In genomic region chr6:33273924-33274902, GRCh38 we compare ENCODE assay signal across 10 cellular contexts. TPM values are rescaled to one million over a fixed set of nuclear protein-coding genes. Genes with fewer than 3 reads are reported as not detected.
DNase-seq lines count a peak whose midpoint lies in the region; ATAC-seq and TF ChIP-seq lines count a peak whose summit lies in the region.
"Had no signal": no experiment of that assay in that cellular context is flagged by ENCODE, and none has a peak within 500 bp of the region (broad histone marks: within the 10 kb centered on the region; RNA-seq: fewer than 3 reads in every experiment).

No MANE protein-coding gene starts in this region.

- peak overlapping the region; percentile 94 for H3K4me3 Mint-ChIP-seq in activated naive CD4-positive, alpha-beta T cell treated with anti-CD3 and anti-CD28 coated beads, Interleukin-2, amount 10 ng/mL, durations not matched to agents 7 days and 5 days
- peak overlapping the region; percentile 96 for H3K4me3 Mint-ChIP-seq in WTC11

- ATAC-seq in WTC11 (no peak), HG03108 (IDR thresholded peaks at IDR 0.05; ENCODE audit: unreplicated experiment) (no peak)

- intact Hi-C loops in transverse colon (cut with DNase I; ENCODE audit: low total_unique reads), result no loop called here

- no peaks in the 10 kb centered on the region for H3K9me3 ChIP-seq in transverse colon

- TF ChIP-seq EP300 in transverse colon (IDR thresholded peaks at IDR 0.05; ENCODE audit: low read depth), result no peak

- H3K36me3 Mint-ChIP-seq in activated naive CD4-positive, alpha-beta T cell treated with anti-CD3 and anti-CD28 coated beads, Interleukin-2, amount 10 ng/mL, durations not matched to agents 7 days and 5 days, result peaks cover 54% of the 10 kb centered on the region
- peaks cover 49% of the 10 kb centered on the region for H3K36me3 Mint-ChIP-seq in WTC11

- H3K27ac Mint-ChIP-seq in activated naive CD4-positive, alpha-beta T cell treated with anti-CD3 and anti-CD28 coated beads, Interleukin-2, amount 10 ng/mL, durations not matched to agents 7 days and 5 days, result peak overlapping the region; percentile 98
- peak overlapping the region; percentile 100 for H3K27ac Mint-ChIP-seq in WTC11

- H3K27me3 Mint-ChIP-seq in activated naive CD4-positive, alpha-beta T cell treated with anti-CD3 and anti-CD28 coated beads, Interleukin-2, amount 10 ng/mL, durations not matched to agents 7 days and 5 days, result peaks cover 4% of the 10 kb centered on the region
- no peaks in the 10 kb centered on the region for H3K27me3 Mint-ChIP-seq in WTC11 (ENCODE audit: low read depth)

- WGBS in transverse colon (ENCODE audit: low coverage in 1 of 2), 2 donors, result 33 to 41% methylated on average over 9 to 14 of the region's 14 CpGs

- peaks cover 80% of the 10 kb centered on the region for H3K4me1 Mint-ChIP-seq in activated naive CD4-positive, alpha-beta T cell treated with anti-CD3 and anti-CD28 coated beads, Interleukin-2, amount 10 ng/mL, durations not matched to agents 7 days and 5 days
- H3K4me1 Mint-ChIP-seq in WTC11, result peaks cover 53% of the 10 kb centered on the region

- peak overlapping the region; percentile 99 for H3K4me3 ChIP-seq in fibroblast of villous mesenchyme (ENCODE audit: low read depth, low read length)
- peak overlapping the region in 1 of 4 donors; percentile 4 for H3K4me3 ChIP-seq in transverse colon

- in situ Hi-C loops in transverse colon (cut with MboI; ENCODE audit: low pct_ligation_motif_present in 1 of 4, low pct_unique_long_range_greater_than_20kb in 1 of 4, low sequenced_read_pairs in 3 of 4), result no loop called here

- no peaks in the 10 kb centered on the region for H3K9me3 Mint-ChIP-seq in activated naive CD4-positive, alpha-beta T cell treated with anti-CD3 and anti-CD28 coated beads, Interleukin-2, amount 10 ng/mL, durations not matched to agents 7 days and 5 days
- no peaks in the 10 kb centered on the region for H3K9me3 Mint-ChIP-seq in WTC11

- peak; percentile 10 for DNase-seq in activated naive CD4-positive, alpha-beta T cell treated with anti-CD3 and anti-CD28 coated beads, Interleukin-2, amount 10 ng/mL, durations not matched to agents 7 days and 5 days
- DNase-seq in activated naive CD4-positive, alpha-beta T cell treated with anti-CD3 and anti-CD28 coated beads, Interleukin-2, amount 50 U/mL, for 16 hours, result no peak
- DNase-seq in WTC11 (ENCODE audit: low spot score), result no peak
- DNase-seq in fibroblast of villous mesenchyme (ENCODE audit: low read depth), result peak; percentile 17
- no peak for DNase-seq in transverse colon
- no peak for DNase-seq in stimulated activated naive CD4-positive, alpha-beta T cell (lab: John Stamatoyannopoulos, UW)
- DNase-seq in KG1 (lab: John Stamatoyannopoulos, UW), result no peak
- DNase-seq: SHP77 treated with DMSO at 0.1 percent for 48 hours; stimulated activated CD4-positive, alpha-beta T cell treated with anti-CD3 and anti-CD28 coated beads, Interleukin-4, amount 100 ng/mL, for 4 hours had no signal

- peaks cover 33 to 72% (median 57%) of the 10 kb centered on the region in 4 donors for H3K4me1 ChIP-seq in transverse colon

- POLR2A ChIA-PET in WTC11 (lab: Charles Lee), result no interaction called here

- H3K27me3 ChIP-seq in transverse colon, result no peaks in the 10 kb centered on the region

- no peak for TF ChIP-seq CTCF in WTC11 (IDR thresholded peaks at IDR 0.05)
- no peak for TF ChIP-seq CTCF in fibroblast of villous mesenchyme (IDR thresholded peaks at IDR 0.05; ENCODE audit: insufficient read depth, low read depth, low read length)
- TF ChIP-seq CTCF in transverse colon (IDR thresholded peaks at IDR 0.05), result no peak

- H3K27ac ChIP-seq in transverse colon, result peak overlapping the region; percentile 25 to 97 (median 92)

- no peaks in the 10 kb centered on the region for H3K36me3 ChIP-seq in transverse colon

- no peak for TF ChIP-seq POLR2A in transverse colon (IDR thresholded peaks at IDR 0.05)

- CTCF ChIA-PET in activated naive CD4-positive, alpha-beta T cell treated with anti-CD3 and anti-CD28 coated beads, Interleukin-2, amount 10 ng/mL, durations not matched to agents 7 days and 5 days (lab: Charles Lee), result no interaction called here
- CTCF ChIA-PET in WTC11 (lab: Charles Lee), result no interaction called here

TF ChIP-seq in WTC11, 78 proteins besides CTCF, POLR2A, EP300 and RAD21:
- TF ChIP-seq TCF7 (CRISPR knock-in tag; IDR thresholded peaks at IDR 0.05; ENCODE audit: low read depth) (no peak), TEAD1 (CRISPR knock-in tag; IDR thresholded peaks at IDR 0.05) (peak; percentile 29; the same call in 1 of the 2 replicates), CREB1 (CRISPR knock-in tag; IDR thresholded peaks at IDR 0.05) (no peak), NFYB (CRISPR knock-in tag; conservative IDR thresholded peaks at IDR 0.05; ENCODE audit: low read depth) (no peak), ZNF416 (CRISPR knock-in tag; IDR thresholded peaks at IDR 0.05) (0 out of 2 replicates have a peak, but pooled peaks have one; percentile 15), EMX1 (CRISPR knock-in tag; IDR thresholded peaks at IDR 0.05) (0 out of 2 replicates have a peak, but pooled peaks have one; percentile 71), NFATC4 (CRISPR knock-in tag; IDR thresholded peaks at IDR 0.05) (0 out of 2 replicates have a peak, but pooled peaks have one; percentile 5), ZNF121 (CRISPR knock-in tag; IDR thresholded peaks at IDR 0.05) (peak; percentile 92)
- TF ChIP-seq, protein P1, sequence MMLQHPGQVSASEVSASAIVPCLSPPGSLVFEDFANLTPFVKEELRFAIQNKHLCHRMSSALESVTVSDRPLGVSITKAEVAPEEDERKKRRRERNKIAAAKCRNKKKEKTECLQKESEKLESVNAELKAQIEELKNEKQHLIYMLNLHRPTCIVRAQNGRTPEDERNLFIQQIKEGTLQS (CRISPR knock-in tag; conservative IDR thresholded peaks at IDR 0.05), result no peak

RNA-seq across cellular contexts. Expression of gene RPS18, which starts 2.3 kb away (rescaled TPM):
- total RNA-seq in WTC11 (2021) (2,857 to 3,321 TPM (median 3,240 TPM) in 3 replicates), fibroblast of villous mesenchyme (1,877 and 2,083 TPM in 2 replicates), transverse colon (1,000 to 10,000 TPM in 2 of 4 donors, 100 to 1,000 TPM in 2; 773 to 2,238 (median 1,359) TPM)

RNA-seq across cellular contexts. Expression of gene VPS52, which starts 2.5 kb away (rescaled TPM):
- total RNA-seq in WTC11 (2021) (43.0 to 46.8 TPM (median 43.1 TPM) in 3 replicates), fibroblast of villous mesenchyme (35.4 and 38.9 TPM in 2 replicates), transverse colon (10 to 100 TPM; 52.4 to 93.3 (median 63.4) TPM)

RNA-seq across cellular contexts. Expression of gene B3GALT4, which starts 2.7 kb away (rescaled TPM):
- total RNA-seq in WTC11 (2021) (3.2 to 5.0 TPM (median 4.1 TPM) in 3 replicates), fibroblast of villous mesenchyme (2.6 and 5.5 TPM in 2 replicates), transverse colon (10 to 100 TPM; 39.4 to 49.0 (median 41.8) TPM)

RNA-seq across cellular contexts. Expression of gene WDR46, which starts 14.8 kb away (rescaled TPM):
- total RNA-seq in WTC11 (2021) (72.0 to 94.5 TPM (median 72.4 TPM) in 3 replicates), fibroblast of villous mesenchyme (99.7 and 108 TPM in 2 replicates), transverse colon (10 to 100 TPM; 25.0 to 87.2 (median 55.8) TPM)

RNA-seq across cellular contexts. Expression of gene PFDN6, which starts 15.2 kb away (rescaled TPM):
- total RNA-seq in WTC11 (2021) (83.3 to 95.7 TPM (median 85.6 TPM) in 3 replicates), fibroblast of villous mesenchyme (26.4 and 34.5 TPM in 2 replicates), transverse colon (10 to 100 TPM in 3 of 4 donors, not detected in 1; 23.6 to 39.8 (median 28.1) TPM)

Comparison
In these comparisons a context has a peak if more than half of its experiments do, and no peak if none do; other contexts are left out.
1. DNase-seq: peak in activated naive CD4-positive, alpha-beta T cell treated with anti-CD3 and anti-CD28 coated beads, Interleukin-2, amount 10 ng/mL, durations not matched to agents 7 days and 5 days (single experiment) and fibroblast of villous mesenchyme (single experiment); none in activated naive CD4-positive, alpha-beta T cell treated with anti-CD3 and anti-CD28 coated beads, Interleukin-2, amount 50 U/mL, for 16 hours (single experiment), WTC11 (single experiment), transverse colon (single experiment), stimulated activated naive CD4-positive, alpha-beta T cell (0 of 6) and KG1 (single experiment).